In genomic region chr2:62287895-62288589, GRCh38 we compare ENCODE assay signal across 9 cellular contexts.
A peak's percentile ranks its signal among the peaks of the same experiment; 100 is the strongest.
DNase-seq lines count a peak whose midpoint lies in the region; ATAC-seq and TF ChIP-seq lines count a peak whose summit lies in the region.
"Had no signal": no experiment of that assay in that cellular context is flagged by ENCODE, and none has a peak within 500 bp of the region (broad histone marks: within the 10 kb centered on the region; RNA-seq: fewer than 3 reads in every experiment).

No MANE protein-coding gene starts in this region.

- H3K36me3 Mint-ChIP-seq in activated naive CD4-positive, alpha-beta T cell treated with anti-CD3 and anti-CD28 coated beads, Interleukin-2, amount 10 ng/mL, durations not matched to agents 7 days and 5 days, result no peaks in the 10 kb centered on the region
- H3K36me3 Mint-ChIP-seq in stimulated activated memory B cell treated with anti-CD40 and anti-IgM and Interleukin-4, amounts not matched to agents 10 μg/mL and 1 μg/mL and 100 μg/mL, for 72 hours, result peaks cover 16% of the 10 kb centered on the region
- peaks cover 2% of the 10 kb centered on the region for H3K36me3 Mint-ChIP-seq in neural progenitor cell

- no peaks in the 10 kb centered on the region for H3K4me1 ChIP-seq in neural progenitor cell

- H3K27me3 ChIP-seq in neural progenitor cell, result no peaks in the 10 kb centered on the region

- H3K4me1 Mint-ChIP-seq in activated naive CD4-positive, alpha-beta T cell treated with anti-CD3 and anti-CD28 coated beads, Interleukin-2, amount 10 ng/mL, durations not matched to agents 7 days and 5 days, result peaks cover 4% of the 10 kb centered on the region
- peaks cover 15% of the 10 kb centered on the region for H3K4me1 Mint-ChIP-seq in stimulated activated memory B cell treated with anti-CD40 and anti-IgM and Interleukin-4, amounts not matched to agents 10 μg/mL and 1 μg/mL and 100 μg/mL, for 72 hours
- H3K4me1 Mint-ChIP-seq in neural progenitor cell, result peaks cover 13% of the 10 kb centered on the region

- H3K4me2 ChIP-seq in neural progenitor cell, result no peak overlapping the region

- CTCF ChIA-PET in activated naive CD4-positive, alpha-beta T cell treated with anti-CD3 and anti-CD28 coated beads, Interleukin-2, amount 10 ng/mL, durations not matched to agents 7 days and 5 days (lab: Charles Lee), result interaction anchor here (0.9 kb wide), 1 partner anchor 13 kb away, joined by 3 read pairs; no protein-coding TSS in a partner anchor

- H3K4me3 ChIP-seq in neural progenitor cell, result no peak overlapping the region

- no peak overlapping the region for H3K27ac Mint-ChIP-seq in activated naive CD4-positive, alpha-beta T cell treated with anti-CD3 and anti-CD28 coated beads, Interleukin-2, amount 10 ng/mL, durations not matched to agents 7 days and 5 days
- no peak overlapping the region for H3K27ac Mint-ChIP-seq in stimulated activated memory B cell treated with anti-CD40 and anti-IgM and Interleukin-4, amounts not matched to agents 10 μg/mL and 1 μg/mL and 100 μg/mL, for 72 hours
- H3K27ac Mint-ChIP-seq in neural progenitor cell, result no peak overlapping the region
- H3K27ac Mint-ChIP-seq: B cell had no signal

- no peak for TF ChIP-seq CTCF in neural progenitor cell (IDR thresholded peaks at IDR 0.05)

- no peaks in the 10 kb centered on the region for H3K79me2 ChIP-seq in neural progenitor cell (ENCODE audit: low read depth)

- intact Hi-C loops in left ventricle myocardium superior (cut with micrococcal nuclease), result no loop called here

- no peak overlapping the region for H3K4me3 Mint-ChIP-seq in activated naive CD4-positive, alpha-beta T cell treated with anti-CD3 and anti-CD28 coated beads, Interleukin-2, amount 10 ng/mL, durations not matched to agents 7 days and 5 days
- H3K4me3 Mint-ChIP-seq in stimulated activated memory B cell treated with anti-CD40 and anti-IgM and Interleukin-4, amounts not matched to agents 10 μg/mL and 1 μg/mL and 100 μg/mL, for 72 hours, result no peak overlapping the region
- no peak overlapping the region for H3K4me3 Mint-ChIP-seq in neural progenitor cell
- H3K4me3 Mint-ChIP-seq: B cell had no signal

- H3K9me3 Mint-ChIP-seq in activated naive CD4-positive, alpha-beta T cell treated with anti-CD3 and anti-CD28 coated beads, Interleukin-2, amount 10 ng/mL, durations not matched to agents 7 days and 5 days, result peaks cover 7% of the 10 kb centered on the region
- H3K9me3 Mint-ChIP-seq in stimulated activated memory B cell treated with anti-CD40 and anti-IgM and Interleukin-4, amounts not matched to agents 10 μg/mL and 1 μg/mL and 100 μg/mL, for 72 hours, result peaks cover 16% of the 10 kb centered on the region
- H3K9me3 Mint-ChIP-seq in neural progenitor cell, result peaks cover 17% of the 10 kb centered on the region

- peak; percentile 33 for DNase-seq in activated naive CD4-positive, alpha-beta T cell treated with Interleukin-2 at 50 U/mL for 16 hours
- DNase-seq in activated naive CD4-positive, alpha-beta T cell treated with anti-CD3 and anti-CD28 coated beads, Interleukin-2, amount 10 ng/mL, durations not matched to agents 7 days and 5 days, result no peak
- DNase-seq in NCI-H2227 treated with DMSO at 0.1 percent for 48 hours (lab: John Stamatoyannopoulos, UW) (peak; percentile 85), activated T-cell treated with anti-CD3 and anti-CD28 coated beads for 48 hours (ENCODE audit: low read depth) (peak; percentile 42), left ventricle myocardium superior (peak; percentile 88), neural progenitor cell (ENCODE audit: low spot score) (no peak)

- no peaks in the 10 kb centered on the region for H4K20me1 ChIP-seq in neural progenitor cell (ENCODE audit: low read depth)

- no peak overlapping the region for H2AFZ ChIP-seq in neural progenitor cell (replicated peaks)

- H3K27me3 Mint-ChIP-seq in activated naive CD4-positive, alpha-beta T cell treated with anti-CD3 and anti-CD28 coated beads, Interleukin-2, amount 10 ng/mL, durations not matched to agents 7 days and 5 days, result no peaks in the 10 kb centered on the region
- no peaks in the 10 kb centered on the region for H3K27me3 Mint-ChIP-seq in stimulated activated memory B cell treated with anti-CD40 and anti-IgM and Interleukin-4, amounts not matched to agents 10 μg/mL and 1 μg/mL and 100 μg/mL, for 72 hours
- peaks cover 4% of the 10 kb centered on the region for H3K27me3 Mint-ChIP-seq in neural progenitor cell (ENCODE audit: insufficient read depth, low read depth)
- H3K27me3 Mint-ChIP-seq: B cell had no signal

- H3K9ac ChIP-seq in neural progenitor cell, result no peak overlapping the region

- H3K27ac ChIP-seq in neural progenitor cell, result no peak overlapping the region

- H3K36me3 ChIP-seq in neural progenitor cell, result no peaks in the 10 kb centered on the region

- H3F3A ChIP-seq in neural progenitor cell (ENCODE audit: low read depth), result no peaks in the 10 kb centered on the region

- ATAC-seq in HG03432 (IDR thresholded peaks at IDR 0.05; ENCODE audit: unreplicated experiment), result peak; percentile 84
- ATAC-seq in left ventricle myocardium superior, result peak; percentile 81
- ATAC-seq in stimulated activated memory B cell treated with anti-CD40 and anti-IgM and Interleukin-4, amounts not matched to agents 10 μg/mL and 1 μg/mL and 100 μg/mL, for 72 hours, result peak; percentile 85

- H3K9me3 ChIP-seq in neural progenitor cell (ENCODE audit: low read depth), result peaks cover 11% of the 10 kb centered on the region

Comparison
In these comparisons a context has a peak if more than half of its experiments do, and no peak if none do; other contexts are left out.
1. DNase-seq: peak in activated naive CD4-positive, alpha-beta T cell treated with Interleukin-2 at 50 U/mL for 16 hours (single experiment), NCI-H2227 treated with DMSO at 0.1 percent for 48 hours (single experiment), activated T-cell treated with anti-CD3 and anti-CD28 coated beads for 48 hours (single experiment) and left ventricle myocardium superior (single experiment); none in activated naive CD4-positive, alpha-beta T cell treated with anti-CD3 and anti-CD28 coated beads, Interleukin-2, amount 10 ng/mL, durations not matched to agents 7 days and 5 days (single experiment) and neural progenitor cell (single experiment).
2. Peak in every context shown above with its lines, with median percentiles within 50 percentile points of each other: ATAC-seq.